8 cellular contexts compared by ENCODE assay signal in the genomic region with DNA sequence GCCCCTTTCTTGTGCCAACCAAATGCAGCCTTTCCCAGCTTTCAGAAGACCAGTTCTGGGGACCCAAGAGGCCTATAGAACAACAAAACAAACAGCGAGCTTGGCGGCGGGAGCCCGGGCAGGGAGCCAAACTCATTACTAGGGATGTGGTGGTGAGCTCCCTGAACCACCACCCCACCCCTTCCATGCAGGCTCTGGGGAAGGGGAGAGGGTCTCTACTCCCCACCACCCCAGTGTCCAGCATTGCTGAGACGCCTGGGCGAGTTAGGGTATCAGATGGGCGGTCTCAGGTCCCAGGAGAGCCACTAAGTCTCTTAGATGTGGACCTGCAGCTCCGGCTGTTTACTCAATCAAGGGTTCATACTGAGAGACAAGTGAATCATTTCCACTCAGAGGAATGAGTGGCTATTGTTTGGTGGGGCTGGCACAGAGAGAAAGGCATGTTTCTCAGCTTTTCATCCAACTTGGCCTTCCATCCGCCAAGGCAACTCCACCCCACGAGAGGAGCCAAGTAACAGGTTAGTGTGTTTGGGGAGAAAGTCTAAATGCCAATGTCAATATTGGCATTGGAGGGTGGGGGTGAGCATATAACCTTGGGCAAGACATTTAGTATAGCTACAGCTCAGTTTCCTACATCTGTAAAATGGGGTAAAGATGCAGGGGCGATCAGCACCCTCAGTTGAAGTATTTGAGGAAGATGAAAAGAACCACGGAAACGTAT. TPM values are rescaled to one million over a fixed set of nuclear protein-coding genes. Genes with fewer than 3 reads are reported as not detected.
DNase-seq lines count a peak whose midpoint lies in the region; ATAC-seq and TF ChIP-seq lines count a peak whose summit lies in the region.

No MANE protein-coding gene starts in this region.

- no peak for TF ChIP-seq CTCF in psoas muscle (IDR thresholded peaks at IDR 0.05)

- 51 to 57% (median 54%) methylated on average over 13 of the region's 13 CpGs for WGBS in psoas muscle, 3 donors

- in situ Hi-C loops in HAP-1 (cut with MboI; ENCODE audit: low sequenced_read_pairs), result no loop called here

- no peaks in the 10 kb centered on the region for H3K27me3 ChIP-seq in psoas muscle (ENCODE audit: insufficient read depth in 3 of 3, low read length in 2 of 3)
- H3K27me3 ChIP-seq in HAP-1 (ENCODE audit: low read depth), result no peaks in the 10 kb centered on the region

- peaks cover 37% of the 10 kb centered on the region for H3K4me1 ChIP-seq in psoas muscle
- no peaks in the 10 kb centered on the region for H3K4me1 ChIP-seq in HAP-1

- H3K36me3 ChIP-seq in psoas muscle (ENCODE audit: insufficient read depth in 1 of 2, low read depth in 1 of 2), result peaks cover 0 to 28% of the 10 kb centered on the region in 2 donors
- no peaks in the 10 kb centered on the region for H3K36me3 ChIP-seq in HAP-1 (replicated peaks)

- intact Hi-C loops in psoas muscle (cut with DNase I), result loop anchor here in 1 of 2 donors (5.0 kb wide), 1 partner anchor 39 kb away; a partner anchor contains a TSS

- H3K9me3 ChIP-seq in psoas muscle (no peaks in the 10 kb centered on the region), HAP-1 (no peaks in the 10 kb centered on the region)

- ATAC-seq in psoas muscle (no peak), HG02938 (IDR thresholded peaks at IDR 0.05; ENCODE audit: unreplicated experiment) (no peak)

- H3K4me3 ChIP-seq in psoas muscle, result no peak overlapping the region
- H3K4me3 ChIP-seq in HAP-1, result no peak overlapping the region

- DNase-seq in ELR (ENCODE audit: low read depth) (peak; percentile 85), NCI-H774 (lab: John Stamatoyannopoulos, UW) (peak; percentile 83), fibroblast of gingiva (ENCODE audit: low read depth) (peak; percentile 62), psoas muscle (peak in 1 of 2 donors; percentile 41), NCI-H524 (lab: John Stamatoyannopoulos, UW) (no peak), HAP-1 (ENCODE audit: low spot score in 2 of 2) (no peak), SKM-1 (lab: John Stamatoyannopoulos, UW; ENCODE audit: unreplicated experiment) (no peak)

- peak overlapping the region; percentile 54 for H3K27ac ChIP-seq in psoas muscle

RNA-seq across cellular contexts. Expression of a gene that starts 40.9 kb away (rescaled TPM):
- 10 to 100 TPM; 20.8 to 33.6 (median 22.3) TPM for total RNA-seq in psoas muscle
- 1 to 10 TPM; 4.4 to 4.9 (median 4.7) TPM for polyA plus RNA-seq in psoas muscle

Comparison
In these comparisons a context has a peak if more than half of its experiments do, and no peak if none do; other contexts are left out.
1. DNase-seq: peak in ELR (single experiment), NCI-H774 (single experiment) and fibroblast of gingiva (single experiment); none in NCI-H524 (0 of 2), HAP-1 (0 of 2) and SKM-1 (single experiment).